9 cellular contexts compared by ENCODE assay signal in genomic region chr13:52845334-52845761, GRCh38. TPM values are rescaled to one million over a fixed set of nuclear protein-coding genes. Genes with fewer than 3 reads are reported as not detected.
DNase-seq lines count a peak whose midpoint lies in the region; ATAC-seq and TF ChIP-seq lines count a peak whose summit lies in the region.
"Had no signal": no experiment of that assay in that cellular context is flagged by ENCODE, and none has a peak within 500 bp of the region (broad histone marks: within the 10 kb centered on the region; RNA-seq: fewer than 3 reads in every experiment).

No MANE protein-coding gene starts in this region.

- peak overlapping the region; percentile 39 for H3K4me3 Mint-ChIP-seq in activated CD4-positive, alpha-beta T cell treated with anti-CD3 and anti-CD28 coated beads, Interleukin-2, amount 10 ng/mL, durations not matched to agents 24 days and 14 days
- H3K4me3 Mint-ChIP-seq in endothelial cell (ENCODE audit: unreplicated experiment): no peak overlapping the region

- no peak for ATAC-seq in left cardiac atrium

- TF ChIP-seq CTCF in endothelial cell (IDR thresholded peaks at IDR 0.05; ENCODE audit: unreplicated experiment) (no peak), retinal pigment epithelial cell (conservative IDR thresholded peaks at IDR 0.05; ENCODE audit: low read depth, low read length) (peak; percentile 43)

- peaks cover 8% of the 10 kb centered on the region for H3K36me3 Mint-ChIP-seq in activated CD4-positive, alpha-beta T cell treated with anti-CD3 and anti-CD28 coated beads, Interleukin-2, amount 10 ng/mL, durations not matched to agents 24 days and 14 days (ENCODE audit: low read depth)
- H3K36me3 Mint-ChIP-seq in endothelial cell (ENCODE audit: low read depth, unreplicated experiment): no peaks in the 10 kb centered on the region
- H3K36me3 Mint-ChIP-seq: IgD-negative memory B cell had no signal

- peak overlapping the region; percentile 57 for H3K27ac Mint-ChIP-seq in activated CD4-positive, alpha-beta T cell treated with anti-CD3 and anti-CD28 coated beads, Interleukin-2, amount 10 ng/mL, durations not matched to agents 24 days and 14 days
- no peak overlapping the region for H3K27ac Mint-ChIP-seq in endothelial cell (ENCODE audit: unreplicated experiment)

- intact Hi-C loops in activated CD4-positive, alpha-beta T cell treated with anti-CD3 and anti-CD28 coated beads, Interleukin-2, amount 10 ng/mL, durations not matched to agents 24 days and 14 days (cut with micrococcal nuclease): loop anchor here (5.0 kb wide), 2 partner anchors 178 to 228 kb away; no protein-coding TSS in a partner anchor
- intact Hi-C loops in left cardiac atrium (cut with DNase I): no loop called here

- H3K9me3 Mint-ChIP-seq in activated CD4-positive, alpha-beta T cell treated with anti-CD3 and anti-CD28 coated beads, Interleukin-2, amount 10 ng/mL, durations not matched to agents 24 days and 14 days: peaks cover 16% of the 10 kb centered on the region
- H3K9me3 Mint-ChIP-seq in endothelial cell (ENCODE audit: unreplicated experiment): no peaks in the 10 kb centered on the region

- peaks cover 53% of the 10 kb centered on the region for H3K27me3 Mint-ChIP-seq in activated CD4-positive, alpha-beta T cell treated with anti-CD3 and anti-CD28 coated beads, Interleukin-2, amount 10 ng/mL, durations not matched to agents 24 days and 14 days
- H3K27me3 Mint-ChIP-seq in endothelial cell (ENCODE audit: unreplicated experiment): peaks cover 30% of the 10 kb centered on the region

- H3K4me1 Mint-ChIP-seq in activated CD4-positive, alpha-beta T cell treated with anti-CD3 and anti-CD28 coated beads, Interleukin-2, amount 10 ng/mL, durations not matched to agents 24 days and 14 days: peaks cover 4% of the 10 kb centered on the region
- peaks cover 19% of the 10 kb centered on the region for H3K4me1 Mint-ChIP-seq in endothelial cell (ENCODE audit: unreplicated experiment)

- H3K4me3 ChIP-seq in retinal pigment epithelial cell (ENCODE audit: low read length): no peak overlapping the region

- DNase-seq in activated CD4-positive, alpha-beta T cell treated with anti-CD3 and anti-CD28 coated beads, Interleukin-2, amount 10 ng/mL, durations not matched to agents 24 days and 14 days: no peak
- no peak for DNase-seq in activated CD4-positive, alpha-beta T cell treated with anti-CD3 and anti-CD28 coated beads, Interleukin-2, amount 50 U/mL, for 4 hours
- peak; percentile 48 for DNase-seq in NCI-H1105 treated with DMSO at 0.1 percent for 48 hours (lab: John Stamatoyannopoulos, UW)
- peak; percentile 60 for DNase-seq in endothelial cell (ENCODE audit: low spot score)
- DNase-seq in retinal pigment epithelial cell (ENCODE audit: low read depth): no peak
- DNase-seq in KG1 (lab: John Stamatoyannopoulos, UW): no peak
- no peak for DNase-seq in left cardiac atrium
- no peak for DNase-seq in pons (ENCODE audit: low spot score)

RNA-seq across cellular contexts. Expression of gene PCDH8, which starts 3.1 kb away (rescaled TPM):
- total RNA-seq in activated CD4-positive, alpha-beta T cell treated with anti-CD3 and anti-CD28 coated beads, Interleukin-2, amount 10 ng/mL, durations not matched to agents 24 days and 14 days: not detected in 2 replicates
- 0.15 TPM for total RNA-seq in endothelial cell (ENCODE audit: unreplicated experiment)
- not detected for total RNA-seq in left cardiac atrium

Comparison
In these comparisons a context has a peak if more than half of its experiments do, and no peak if none do; other contexts are left out.
1. DNase-seq: peak in NCI-H1105 treated with DMSO at 0.1 percent for 48 hours (single experiment) and endothelial cell (single experiment); none in activated CD4-positive, alpha-beta T cell treated with anti-CD3 and anti-CD28 coated beads, Interleukin-2, amount 10 ng/mL, durations not matched to agents 24 days and 14 days (single experiment), activated CD4-positive, alpha-beta T cell treated with anti-CD3 and anti-CD28 coated beads, Interleukin-2, amount 50 U/mL, for 4 hours (0 of 2), retinal pigment epithelial cell (single experiment), KG1 (single experiment), left cardiac atrium (single experiment) and pons (single experiment).